In the genomic region with DNA sequence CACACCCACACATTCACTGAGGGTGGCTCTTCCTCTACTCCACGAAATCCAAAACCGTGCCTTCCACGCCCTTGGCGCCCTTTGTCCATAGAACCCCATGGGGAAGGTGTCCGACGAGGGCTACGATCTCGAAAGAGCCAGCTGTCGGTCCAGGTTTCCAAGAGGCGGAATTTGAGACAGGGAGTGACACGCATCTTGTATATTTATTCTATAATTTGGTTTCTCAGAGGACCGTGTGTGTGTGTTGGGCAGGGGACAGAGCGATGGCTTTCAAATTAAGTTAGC, we compare ENCODE assay signal across 8 cellular contexts. TPM values are rescaled to one million over a fixed set of nuclear protein-coding genes. Genes with fewer than 3 reads are reported as not detected.
DNase-seq lines count a peak whose midpoint lies in the region; TF ChIP-seq lines count a peak whose summit lies in the region.

No MANE protein-coding gene starts in this region.

- WGBS in HUES64, result under 1% methylated on average over 12 of the region's 13 CpGs

- H3K36me3 ChIP-seq in HUES64 (ENCODE audit: insufficient read depth, low read length), result peaks cover 32% of the 10 kb centered on the region
- H3K36me3 ChIP-seq in mucosa of rectum (ENCODE audit: control insufficient read depth in 2 of 2, insufficient read depth in 2 of 2, low read length in 2 of 2), result no peaks in the 10 kb centered on the region

- H3K9ac ChIP-seq in HUES64 (ENCODE audit: low read depth, low read length), result peak overlapping the region; percentile 96
- peak overlapping the region; percentile 94 to 95 for H3K9ac ChIP-seq in mucosa of rectum (ENCODE audit: low read depth in 1 of 2, low read length in 2 of 2)

- H3K4me3 Mint-ChIP-seq in chondrocyte (ENCODE audit: unreplicated experiment), result peak overlapping the region; percentile 93

- no peaks in the 10 kb centered on the region for H3K9me3 Mint-ChIP-seq in chondrocyte (ENCODE audit: low read depth)

- DNase-seq in chondrocyte (ENCODE audit: low spot score) (no peak), NCI-H345 treated with DMSO at 0.1 percent for 48 hours (lab: John Stamatoyannopoulos, UW; ENCODE audit: unreplicated experiment) (no peak), DMS79 (lab: John Stamatoyannopoulos, UW) (no peak), NK-92 (lab: John Stamatoyannopoulos, UW; ENCODE audit: unreplicated experiment) (no peak)
- DNase-seq in NK-92 treated with Interleukin-12 subunit alpha and Interleukin-12 subunit beta, amount 100 ng/mL, for 24 hours (lab: John Stamatoyannopoulos, UW), result no peak

- peak overlapping the region; percentile 95 for H3K27ac Mint-ChIP-seq in chondrocyte (ENCODE audit: unreplicated experiment)

- no peaks in the 10 kb centered on the region for H3K27me3 ChIP-seq in HUES64 (ENCODE audit: insufficient read depth, low read length)
- H3K27me3 ChIP-seq in mucosa of rectum (ENCODE audit: control insufficient read depth in 2 of 2, insufficient read depth in 2 of 2, low read length in 2 of 2), result no peaks in the 10 kb centered on the region

- H3K27ac ChIP-seq in 22Rv1 (peak overlapping the region; percentile 93), HUES64 (ENCODE audit: low read depth, low read length) (peak overlapping the region; percentile 97), mucosa of rectum (ENCODE audit: low read depth in 2 of 2, low read length in 2 of 2) (peak overlapping the region; percentile 97 to 98)

- H3K36me3 Mint-ChIP-seq in chondrocyte (ENCODE audit: low read depth), result peaks cover 4% of the 10 kb centered on the region

- peaks cover 36% of the 10 kb centered on the region for H3K4me1 Mint-ChIP-seq in chondrocyte (ENCODE audit: low read depth)

- H3K4me1 ChIP-seq in HUES64 (ENCODE audit: insufficient read depth, low read length) (peaks cover 7% of the 10 kb centered on the region), mucosa of rectum (ENCODE audit: control insufficient read depth in 2 of 2, insufficient read depth in 2 of 2, low read length in 2 of 2) (peaks cover 6 to 10% of the 10 kb centered on the region in 2 donors)

- TF ChIP-seq CTCF in 22Rv1 (IDR thresholded peaks at IDR 0.05) (no peak), chondrocyte (IDR thresholded peaks at IDR 0.05) (no peak)

- no peaks in the 10 kb centered on the region for H3K27me3 Mint-ChIP-seq in chondrocyte (ENCODE audit: low read depth)

- H3K9me3 ChIP-seq in HUES64 (ENCODE audit: insufficient read depth, low read depth, low read length), result peaks cover 13% of the 10 kb centered on the region
- H3K9me3 ChIP-seq in mucosa of rectum (ENCODE audit: control insufficient read depth in 2 of 2, low read length in 2 of 2), result no peaks in the 10 kb centered on the region

- H3K4me3 ChIP-seq in HUES64 (ENCODE audit: low read length) (peak overlapping the region; percentile 98), mucosa of rectum (ENCODE audit: low read length in 2 of 2) (peak overlapping the region; percentile 81 to 95)

RNA-seq across cellular contexts. Expression of gene C2orf69, which starts 0.7 kb away (rescaled TPM):
- 14.1 TPM for polyA plus RNA-seq in HUES64 (2013, experiment 1 of 2)
- polyA plus RNA-seq in HUES64 (2013, experiment 2 of 2), result 17.8 TPM
- total RNA-seq in chondrocyte, result 8.9 to 10.1 TPM (median 9.8 TPM) in 3 replicates

RNA-seq across cellular contexts. Expression of gene TYW5, which starts 43.5 kb away (rescaled TPM):
- 8.3 TPM for polyA plus RNA-seq in HUES64 (2013, experiment 1 of 2)
- 7.5 TPM for polyA plus RNA-seq in HUES64 (2013, experiment 2 of 2)
- 5.1 to 6.8 TPM (median 6.0 TPM) in 3 replicates for total RNA-seq in chondrocyte

RNA-seq across cellular contexts. Expression of gene MAIP1, which starts 43.6 kb away (rescaled TPM):
- polyA plus RNA-seq in HUES64 (2013, experiment 1 of 2), result 24.3 TPM
- 23.6 TPM for polyA plus RNA-seq in HUES64 (2013, experiment 2 of 2)
- total RNA-seq in chondrocyte, result 9.4 to 15.1 TPM (median 14.6 TPM) in 3 replicates
